ENCODE assay signal across 21 cellular contexts in genomic region chr6:135236319-135236718, GRCh38.
A peak's percentile ranks its signal among the peaks of the same experiment; 100 is the strongest.
DNase-seq lines count a peak whose midpoint lies in the region; ATAC-seq, FAIRE-seq and TF ChIP-seq lines count a peak whose summit lies in the region.
"Had no signal": no experiment of that assay in that cellular context is flagged by ENCODE, and none has a peak within 500 bp of the region (broad histone marks: within the 10 kb centered on the region; RNA-seq: fewer than 3 reads in every experiment).

No MANE protein-coding gene starts in this region.

- no peak for FAIRE-seq in D721Med (lab: Jason Lieb, UNC)
- FAIRE-seq: GM12891 had no signal

- H3K36me3 ChIP-seq in BLaER1 (no peaks in the 10 kb centered on the region), DND-41 (ENCODE audit: insufficient read depth, low read length) (no peaks in the 10 kb centered on the region), OCI-LY3 (replicated peaks; ENCODE audit: low read depth, low read length) (no peaks in the 10 kb centered on the region)
- H3K36me3 ChIP-seq: Peyer's patch, SJCRH30 had no signal

- no peaks in the 10 kb centered on the region for H3K27me3 ChIP-seq in BLaER1
- no peaks in the 10 kb centered on the region for H3K27me3 ChIP-seq in DND-41 (ENCODE audit: insufficient read depth, low read length, poor library complexity)
- H3K27me3 ChIP-seq in OCI-LY3 (ENCODE audit: low read depth, low read length): no peaks in the 10 kb centered on the region
- H3K27me3 ChIP-seq: Peyer's patch, SJCRH30 had no signal

- ATAC-seq in DND-41 (ENCODE audit: insufficient read depth, low read depth): no peak
- ATAC-seq in HG02798 (IDR thresholded peaks at IDR 0.05; ENCODE audit: poor library complexity, unreplicated experiment): no peak
- ATAC-seq: HCT116, T-helper 17 cell had no signal

- H3K27ac ChIP-seq in BLaER1: no peak overlapping the region
- H3K27ac ChIP-seq in DND-41 (ENCODE audit: low read length): peak overlapping the region; percentile 58
- H3K27ac ChIP-seq in OCI-LY3 (ENCODE audit: low read length): no peak overlapping the region
- H3K27ac ChIP-seq: Peyer's patch, SJCRH30 had no signal

- H3K9ac ChIP-seq in BLaER1: no peak overlapping the region
- H3K9ac ChIP-seq in DND-41 (ENCODE audit: low read depth, low read length): peak overlapping the region; percentile 2; the same call in 1 of the 2 replicates
- H3K9ac ChIP-seq in OCI-LY3 (ENCODE audit: low read length): no peak overlapping the region

- no peaks in the 10 kb centered on the region for H3K79me2 ChIP-seq in DND-41 (ENCODE audit: insufficient read depth, low read length)
- no peaks in the 10 kb centered on the region for H3K79me2 ChIP-seq in OCI-LY3 (ENCODE audit: low read length)

- peaks cover 18% of the 10 kb centered on the region for H3K4me1 ChIP-seq in BLaER1
- H3K4me1 ChIP-seq in DND-41 (ENCODE audit: insufficient read depth, low read length): peaks cover 52% of the 10 kb centered on the region
- peaks cover 48% of the 10 kb centered on the region for H3K4me1 ChIP-seq in OCI-LY3 (ENCODE audit: low read length)
- H3K4me1 ChIP-seq: Caco-2, Peyer's patch, SJCRH30 had no signal

- TF ChIP-seq CTCF in DND-41 (IDR thresholded peaks at IDR 0.05; ENCODE audit: borderline replicate concordance, extremely low read depth, low read length, poor library complexity, severe bottlenecking) (no peak), OCI-LY3 (IDR thresholded peaks at IDR 0.05; ENCODE audit: low read depth, low read length) (no peak), nephron progenitor cell (IDR thresholded peaks at IDR 0.05) (no peak), D721Med (IDR thresholded peaks at IDR 0.05; ENCODE audit: insufficient read depth, missing control alignments) (no peak)

- peak overlapping the region; percentile 11; the same call in 1 of the 2 replicates for H3K4me2 ChIP-seq in BLaER1
- no peak overlapping the region for H3K4me2 ChIP-seq in DND-41 (ENCODE audit: insufficient read depth, low read length)
- peak overlapping the region; percentile 47; the same call in 1 of the 2 replicates for H3K4me2 ChIP-seq in OCI-LY3 (ENCODE audit: low read length)

- no peaks in the 10 kb centered on the region for H4K20me1 ChIP-seq in BLaER1
- no peaks in the 10 kb centered on the region for H4K20me1 ChIP-seq in DND-41 (ENCODE audit: insufficient read depth, low read length)
- no peaks in the 10 kb centered on the region for H4K20me1 ChIP-seq in OCI-LY3 (ENCODE audit: insufficient read depth, low read length)

- H3K27ac Mint-ChIP-seq in nephron progenitor cell: peak overlapping the region; percentile 56
- H3K27ac Mint-ChIP-seq: T-helper 17 cell had no signal

- H3K4me1 Mint-ChIP-seq in nephron progenitor cell: no peaks in the 10 kb centered on the region

- no peak overlapping the region for H3K4me3 ChIP-seq in BLaER1
- H3K4me3 ChIP-seq in DND-41 (ENCODE audit: low read depth in 1 of 2, low read length in 2 of 2): no peak overlapping the region
- H3K4me3 ChIP-seq in OCI-LY3 (ENCODE audit: low read length): no peak overlapping the region
- H3K4me3 ChIP-seq: Peyer's patch, SJCRH30 had no signal

- peaks cover 7% of the 10 kb centered on the region for H3K27me3 Mint-ChIP-seq in nephron progenitor cell (ENCODE audit: low read depth, poor library complexity)
- H3K27me3 Mint-ChIP-seq: CD4-positive, alpha-beta memory T cell had no signal

- no peaks in the 10 kb centered on the region for H3K36me3 Mint-ChIP-seq in nephron progenitor cell (ENCODE audit: low read depth)
- H3K36me3 Mint-ChIP-seq: CD4-positive, alpha-beta memory T cell had no signal

- no peak for DNase-seq in DND-41
- DNase-seq in nephron progenitor cell: no peak
- no peak for DNase-seq in D721Med (ENCODE audit: insufficient read length, low spot score)
- DNase-seq in SKM-1 (lab: John Stamatoyannopoulos, UW; ENCODE audit: unreplicated experiment): no peak
- DNase-seq: Caco-2; CD4-positive, alpha-beta memory T cell; GOT3; NCI-H1105; NCI-H146; NCI-H2029; NCI-H2227 treated with DMSO at 0.1 percent for 48 hours; NCI-H748 treated with DMSO at 0.1 percent for 48 hours; NK-92 treated with Interleukin-12 subunit alpha and Interleukin-12 subunit beta, amount 100 ng/mL, for 24 hours; Peyer's patch; SJCRH30; T-helper 17 cell had no signal

- H3K4me3 Mint-ChIP-seq in nephron progenitor cell: no peak overlapping the region
- H3K4me3 Mint-ChIP-seq: CD4-positive, alpha-beta memory T cell; T-helper 17 cell had no signal

- H3K9me3 Mint-ChIP-seq in nephron progenitor cell: no peaks in the 10 kb centered on the region

- no peaks in the 10 kb centered on the region for H3K9me3 ChIP-seq in BLaER1
- H3K9me3 ChIP-seq in DND-41 (ENCODE audit: insufficient read depth, low read length, severe bottlenecking): no peaks in the 10 kb centered on the region
- no peaks in the 10 kb centered on the region for H3K9me3 ChIP-seq in OCI-LY3 (ENCODE audit: insufficient read depth, low read length)
- H3K9me3 ChIP-seq: Caco-2, Peyer's patch, SJCRH30 had no signal

- H2AFZ ChIP-seq in DND-41 (ENCODE audit: low read depth, low read length): peak overlapping the region; percentile 46
- 0 out of 2 replicates have a peak overlapping the region, but pooled peaks have one; percentile 25 for H2AFZ ChIP-seq in OCI-LY3 (ENCODE audit: low read depth, low read length)
